ENCODE assay signal across 1 cellular context in genomic region chr2:217167531-217167930, GRCh38.
TF ChIP-seq lines count a peak whose summit lies in the region.

No MANE protein-coding gene starts in this region.

TF ChIP-seq in neural cell, 6 proteins besides CTCF, POLR2A, EP300 and RAD21:
- TF ChIP-seq POLR2AphosphoS5 (IDR thresholded peaks at IDR 0.05), result peak; percentile 29
- TF ChIP-seq, protein P1, sequence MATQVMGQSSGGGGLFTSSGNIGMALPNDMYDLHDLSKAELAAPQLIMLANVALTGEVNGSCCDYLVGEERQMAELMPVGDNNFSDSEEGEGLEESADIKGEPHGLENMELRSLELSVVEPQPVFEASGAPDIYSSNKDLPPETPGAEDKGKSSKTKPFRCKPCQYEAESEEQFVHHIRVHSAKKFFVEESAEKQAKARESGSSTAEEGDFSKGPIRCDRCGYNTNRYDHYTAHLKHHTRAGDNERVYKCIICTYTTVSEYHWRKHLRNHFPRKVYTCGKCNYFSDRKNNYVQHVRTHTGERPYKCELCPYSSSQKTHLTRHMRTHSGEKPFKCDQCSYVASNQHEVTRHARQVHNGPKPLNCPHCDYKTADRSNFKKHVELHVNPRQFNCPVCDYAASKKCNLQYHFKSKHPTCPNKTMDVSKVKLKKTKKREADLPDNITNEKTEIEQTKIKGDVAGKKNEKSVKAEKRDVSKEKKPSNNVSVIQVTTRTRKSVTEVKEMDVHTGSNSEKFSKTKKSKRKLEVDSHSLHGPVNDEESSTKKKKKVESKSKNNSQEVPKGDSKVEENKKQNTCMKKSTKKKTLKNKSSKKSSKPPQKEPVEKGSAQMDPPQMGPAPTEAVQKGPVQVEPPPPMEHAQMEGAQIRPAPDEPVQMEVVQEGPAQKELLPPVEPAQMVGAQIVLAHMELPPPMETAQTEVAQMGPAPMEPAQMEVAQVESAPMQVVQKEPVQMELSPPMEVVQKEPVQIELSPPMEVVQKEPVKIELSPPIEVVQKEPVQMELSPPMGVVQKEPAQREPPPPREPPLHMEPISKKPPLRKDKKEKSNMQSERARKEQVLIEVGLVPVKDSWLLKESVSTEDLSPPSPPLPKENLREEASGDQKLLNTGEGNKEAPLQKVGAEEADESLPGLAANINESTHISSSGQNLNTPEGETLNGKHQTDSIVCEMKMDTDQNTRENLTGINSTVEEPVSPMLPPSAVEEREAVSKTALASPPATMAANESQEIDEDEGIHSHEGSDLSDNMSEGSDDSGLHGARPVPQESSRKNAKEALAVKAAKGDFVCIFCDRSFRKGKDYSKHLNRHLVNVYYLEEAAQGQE (IDR thresholded peaks at IDR 0.05; ENCODE audit: borderline replicate concordance), result no peak
TF ChIP-seq in neural cell: peak in this region for 1.
